23 cellular contexts compared by ENCODE assay signal in genomic region chr4:156766846-156767245, GRCh38.
"Had no signal": no experiment of that assay in that cellular context is flagged by ENCODE, and none has a peak within 500 bp of the region (broad histone marks: within the 10 kb centered on the region; RNA-seq: fewer than 3 reads in every experiment).

No MANE protein-coding gene starts in this region.

- H3K36me3 ChIP-seq: adrenal gland, cardiac muscle cell, pancreas, suprapubic skin, transverse colon, uterus had no signal

- H3K9me3 ChIP-seq: esophagus squamous epithelium, heart left ventricle, pancreas, right lobe of liver, suprapubic skin, transverse colon, uterus had no signal

- ATAC-seq: activated naive CD4-positive, alpha-beta T cell treated with anti-CD3 and anti-CD28 coated beads, Interleukin-2, amount 50 U/mL, for 72 hours; effector memory CD8-positive, alpha-beta T cell; heart left ventricle; naive thymus-derived CD8-positive, alpha-beta T cell; pancreas; right lobe of liver; stimulated activated naive CD8-positive, alpha-beta T cell treated with anti-CD3 and anti-CD28 coated beads, Interleukin-15, amount 100 ng/mL, for 72 hours had no signal

- H3K4me3 ChIP-seq: adrenal gland, cardiac muscle cell, esophagus squamous epithelium, heart left ventricle, pancreas, right lobe of liver, suprapubic skin, transverse colon, uterus had no signal

- DNase-seq: activated CD4-positive, alpha-beta T cell treated with anti-CD3 and anti-CD28 coated beads for 1 hour; activated CD8-positive, alpha-beta memory T cell treated with anti-CD3 and anti-CD28 coated beads for 24 hours; activated CD8-positive, alpha-beta memory T cell treated with anti-CD3 and anti-CD28 coated beads, Interleukin-2, amount 50 U/mL, for 48 hours; activated gamma-delta T cell; activated T-cell treated with anti-CD3 and anti-CD28 coated beads, Interleukin-2, amount 50 U/mL, for 48 hours; adrenal gland; effector memory CD8-positive, alpha-beta T cell; esophagus squamous epithelium; foreskin melanocyte; heart left ventricle; mesendoderm; naive thymus-derived CD8-positive, alpha-beta T cell; pancreas; right lobe of liver; small intestine; stimulated activated CD4-positive, alpha-beta T cell treated with anti-CD3 and anti-CD28 coated beads, Interleukin-15, amount 100 ng/mL, for 24 hours; stimulated activated CD4-positive, alpha-beta T cell treated with anti-CD3 and anti-CD28 coated beads, Interleukin-2, amount 100 ng/mL, for 48 hours; stimulated activated naive CD8-positive, alpha-beta T cell treated with anti-CD3 and anti-CD28 coated beads, Interleukin-15, amount 100 ng/mL, for 72 hours; transverse colon; uterus had no signal
